9 cellular contexts compared by ENCODE assay signal in the genomic region with DNA sequence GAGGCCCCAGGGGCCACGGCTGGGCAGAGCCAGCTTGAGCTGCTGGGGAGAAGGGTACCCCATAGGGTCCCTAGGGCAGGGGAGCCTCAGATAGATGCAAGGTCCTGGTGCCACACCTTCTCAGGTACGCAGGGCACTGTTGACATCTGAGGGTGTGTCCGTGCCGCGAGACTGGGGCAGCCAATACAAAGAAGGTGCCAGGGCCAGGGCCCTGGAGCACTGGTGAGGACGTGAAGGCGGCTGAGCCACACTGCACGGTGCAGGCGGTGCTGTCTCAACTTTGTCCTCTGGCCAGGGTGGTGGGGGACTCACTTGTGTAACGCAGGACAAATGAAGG. TPM values are rescaled to one million over a fixed set of nuclear protein-coding genes. Genes with fewer than 3 reads are reported as not detected.
DNase-seq lines count a peak whose midpoint lies in the region; ATAC-seq and TF ChIP-seq lines count a peak whose summit lies in the region.
"Had no signal": no experiment of that assay in that cellular context is flagged by ENCODE, and none has a peak within 500 bp of the region (broad histone marks: within the 10 kb centered on the region; RNA-seq: fewer than 3 reads in every experiment).

No MANE protein-coding gene starts in this region.

- H3K27ac ChIP-seq in body of pancreas (peak overlapping the region in 3 of 4 donors; percentile 50 to 71 (median 65)), left lung (peak overlapping the region in 1 of 2 donors; percentile 40), testis (peak overlapping the region; percentile 67 to 75)

- peaks cover 23% of the 10 kb centered on the region for H3K4me1 Mint-ChIP-seq in T-helper 1 cell treated with Interleukin-12 subunit alpha and Interleukin-12 subunit beta and Interleukin-4 antibody, amounts not matched to agents 30 μg/mL and 1 μg/mL, for 36 hours (ENCODE audit: low read depth)

- H3K4me1 ChIP-seq in body of pancreas (peaks cover 42% of the 10 kb centered on the region), left lung (peaks cover 26 to 65% of the 10 kb centered on the region in 2 donors), testis (peaks cover 25% of the 10 kb centered on the region)

- intact Hi-C loops in body of pancreas (cut with DNase I), result no loop called here
- intact Hi-C loops in left lung (cut with DNase I), result no loop called here
- intact Hi-C loops in testis (cut with DNase I; ENCODE audit: low total_unique reads), result loop anchor here (10.0 kb wide), 1 partner anchor 256 kb away; no protein-coding TSS in a partner anchor

- peak overlapping the region; percentile 67 for H3K4me3 Mint-ChIP-seq in T-helper 1 cell treated with Interleukin-12 subunit alpha and Interleukin-12 subunit beta and Interleukin-4 antibody, amounts not matched to agents 30 μg/mL and 1 μg/mL, for 36 hours

- H3K27me3 Mint-ChIP-seq in T-helper 1 cell treated with Interleukin-12 subunit alpha and Interleukin-12 subunit beta and Interleukin-4 antibody, amounts not matched to agents 30 μg/mL and 1 μg/mL, for 36 hours (ENCODE audit: low read depth), result peaks cover 20% of the 10 kb centered on the region

- TF ChIP-seq POLR2A in body of pancreas (IDR thresholded peaks at IDR 0.05) (no peak), testis (IDR thresholded peaks at IDR 0.05) (no peak)

- H3K9me3 Mint-ChIP-seq in T-helper 1 cell treated with Interleukin-12 subunit alpha and Interleukin-12 subunit beta and Interleukin-4 antibody, amounts not matched to agents 30 μg/mL and 1 μg/mL, for 36 hours, result no peaks in the 10 kb centered on the region

- peaks cover 35% of the 10 kb centered on the region for H3K36me3 Mint-ChIP-seq in T-helper 1 cell treated with Interleukin-12 subunit alpha and Interleukin-12 subunit beta and Interleukin-4 antibody, amounts not matched to agents 30 μg/mL and 1 μg/mL, for 36 hours (ENCODE audit: low read depth)

- WGBS in body of pancreas, 2 donors, result 64 to 73% methylated on average over 1 to 10 of the region's 10 CpGs
- 66 to 83% methylated on average over 3 to 10 of the region's 10 CpGs for WGBS in testis, 2 donors

- H3K4me3 ChIP-seq in body of pancreas (no peak overlapping the region), left lung (peak overlapping the region; percentile 60 to 69), testis (peak overlapping the region; percentile 74 to 76)

- no peak for TF ChIP-seq CTCF in body of pancreas (IDR thresholded peaks at IDR 0.05)
- no peak for TF ChIP-seq CTCF in left lung (IDR thresholded peaks at IDR 0.05)
- no peak for TF ChIP-seq CTCF in testis (IDR thresholded peaks at IDR 0.05)

- H3K9me3 ChIP-seq in body of pancreas (no peaks in the 10 kb centered on the region), left lung (no peaks in the 10 kb centered on the region), testis (no peaks in the 10 kb centered on the region)

- H3K27ac Mint-ChIP-seq in T-helper 1 cell treated with Interleukin-12 subunit alpha and Interleukin-12 subunit beta and Interleukin-4 antibody, amounts not matched to agents 30 μg/mL and 1 μg/mL, for 36 hours, result no peak overlapping the region

- no peak for ATAC-seq in body of pancreas
- ATAC-seq in left lung, result peak; percentile 15

- H3K27me3 ChIP-seq in body of pancreas, result no peaks in the 10 kb centered on the region
- H3K27me3 ChIP-seq in left lung, result peaks cover 0 to 31% of the 10 kb centered on the region in 2 donors
- no peaks in the 10 kb centered on the region for H3K27me3 ChIP-seq in testis

- DNase-seq in T-helper 1 cell (no peak), body of pancreas (peak in 2 of 4 donors; percentile 31 to 42), left lung (no peak), testis (no peak), NCI-H2107 (lab: John Stamatoyannopoulos, UW) (no peak), islet precursor cell (no peak)
- DNase-seq in activated CD4-positive, alpha-beta T cell treated with anti-CD3 and anti-CD28 coated beads, Interleukin-2, amount 50 U/mL, for 1 hour, result no peak

- peaks cover 3 to 20% of the 10 kb centered on the region in 2 donors for H3K36me3 ChIP-seq in body of pancreas (replicated peaks in 1 of 2; ENCODE audit: insufficient read depth in 1 of 2, low read depth in 2 of 2)
- H3K36me3 ChIP-seq in left lung, result peaks cover 0 to 57% of the 10 kb centered on the region in 2 donors
- H3K36me3 ChIP-seq in testis (ENCODE audit: low read depth, missing control alignments), result no peaks in the 10 kb centered on the region

RNA-seq across cellular contexts. Expression of a gene that starts 0.6 kb away (rescaled TPM):
- total RNA-seq in body of pancreas (not detected), left lung (1 to 10 TPM in 1 of 2 donors, under 1 TPM in 1; 0.52 to 1.5 TPM), testis (10 to 100 TPM; 20.1 to 29.3 TPM)
- 50.6 TPM for polyA plus RNA-seq in testis (ENCODE audit: insufficient read depth, low read depth, low replicate concordance)

RNA-seq across cellular contexts. Expression of a gene that starts 5.9 kb away (rescaled TPM):
- total RNA-seq in body of pancreas (100 to 1,000 TPM in 1 of 2 donors, 10 to 100 TPM in 1; 79.4 to 122 TPM), left lung (100 to 1,000 TPM; 101 to 128 TPM), testis (100 to 1,000 TPM; 130 to 138 TPM)
- polyA plus RNA-seq in testis (ENCODE audit: insufficient read depth, low read depth, low replicate concordance), result 131 TPM

RNA-seq across cellular contexts. Expression of a gene that starts 6.1 kb away (rescaled TPM):
- total RNA-seq in body of pancreas (10 to 100 TPM; 19.1 to 20.2 TPM), left lung (10 to 100 TPM; 31.9 to 46.3 TPM), testis (10 to 100 TPM; 35.0 to 37.7 TPM)
- polyA plus RNA-seq in testis (ENCODE audit: insufficient read depth, low read depth, low replicate concordance), result 41.3 TPM

RNA-seq across cellular contexts. Expression of a gene that starts 33.4 kb away (rescaled TPM):
- 10 to 100 TPM; 16.9 to 47.5 TPM for total RNA-seq in body of pancreas
- 10 to 100 TPM; 24.5 to 27.9 TPM for total RNA-seq in left lung
- total RNA-seq in testis, result 10 to 100 TPM; 55.9 to 59.1 TPM
- 35.4 TPM for polyA plus RNA-seq in testis (ENCODE audit: insufficient read depth, low read depth, low replicate concordance)

RNA-seq across cellular contexts. Expression of a gene that starts 55.4 kb away (rescaled TPM):
- total RNA-seq in body of pancreas, result not detected
- 1 to 10 TPM in 1 of 2 donors, under 1 TPM in 1; 0.93 to 1.0 TPM for total RNA-seq in left lung
- 1 to 10 TPM; 1.7 to 1.9 TPM for total RNA-seq in testis
- polyA plus RNA-seq in testis (ENCODE audit: insufficient read depth, low read depth, low replicate concordance), result 1.3 TPM
- total RNA-seq: NCI-H460 had no signal

Comparison
In these comparisons a context has a peak if more than half of its experiments do, and no peak if none do; other contexts are left out.
1. H3K4me3 ChIP-seq: peak in left lung (2 of 2) and testis (2 of 2); none in body of pancreas (0 of 2).
2. RNA of a gene that starts 0.6 kb away (total RNA-seq): 20.1 to 29.3 TPM in testis; 0.52 to 1.5 TPM in left lung and not detected in body of pancreas; every median in the first group is over 4 times any median in the second.